In the genomic region with DNA sequence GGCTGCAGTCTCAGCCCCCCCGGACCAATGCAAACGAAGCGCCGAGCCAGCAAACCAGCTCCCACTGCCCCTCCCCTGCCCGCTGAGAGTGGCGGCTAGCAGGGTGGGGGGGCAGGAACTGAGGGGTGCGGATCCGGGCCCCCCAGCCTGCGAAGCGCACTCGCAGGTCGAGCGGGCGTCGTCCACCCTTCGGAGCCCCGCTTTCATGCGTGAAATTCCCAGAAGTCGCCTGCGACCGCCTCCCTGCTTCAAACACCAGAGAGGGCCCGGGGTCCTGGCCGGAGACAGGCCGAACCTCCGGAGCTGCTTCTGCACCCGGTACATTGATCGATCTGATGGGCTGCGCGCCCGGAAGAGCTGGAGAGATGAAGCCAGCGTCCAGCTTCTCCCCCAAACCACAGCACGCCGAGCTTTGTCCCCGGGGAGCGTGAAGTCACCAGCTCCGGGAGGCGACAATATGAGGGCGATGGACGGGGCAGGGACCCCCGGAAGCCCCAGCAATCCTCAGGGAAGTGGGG, we compare ENCODE assay signal across 7 cellular contexts. TPM values are rescaled to one million over a fixed set of nuclear protein-coding genes. Genes with fewer than 3 reads are reported as not detected.
A peak's percentile ranks its signal among the peaks of the same experiment; 100 is the strongest.
DNase-seq lines count a peak whose midpoint lies in the region; ATAC-seq, FAIRE-seq and TF ChIP-seq lines count a peak whose summit lies in the region.

No MANE protein-coding gene starts in this region.

- H3K27ac Mint-ChIP-seq in T-helper 2 cell treated with Interferon-gamma antibody and Interleukin-4, amounts not matched to agents 5 μg/mL and 100 μg/mL, for 36 hours = peak overlapping the region; percentile 86

- H3K9me3 Mint-ChIP-seq in T-helper 2 cell treated with Interferon-gamma antibody and Interleukin-4, amounts not matched to agents 5 μg/mL and 100 μg/mL, for 36 hours = no peaks in the 10 kb centered on the region

- no peak for TF ChIP-seq CTCF in GM13976 (IDR thresholded peaks at IDR 0.05; ENCODE audit: borderline replicate concordance, control extremely low read depth, extremely low read depth, insufficient read depth, missing control alignments)
- no peak for TF ChIP-seq CTCF in LNCaP clone FGC (IDR thresholded peaks at IDR 0.05; ENCODE audit: control insufficient read depth, extremely low read depth, insufficient read depth)
- no peak for TF ChIP-seq CTCF in bronchial epithelial cell (IDR thresholded peaks at IDR 0.05; ENCODE audit: insufficient read depth, low read length, severe bottlenecking)

- peak overlapping the region; percentile 58 for H3K4me3 ChIP-seq in LNCaP clone FGC (ENCODE audit: low read depth, low read length)
- peak overlapping the region; percentile 53 for H3K4me3 ChIP-seq in bronchial epithelial cell (ENCODE audit: low read depth, low read length)

- peaks cover under 1% of the 10 kb centered on the region for H3K36me3 ChIP-seq in bronchial epithelial cell (ENCODE audit: control insufficient read depth, insufficient read depth, low read length)

- H3K36me3 Mint-ChIP-seq in T-helper 2 cell treated with Interferon-gamma antibody and Interleukin-4, amounts not matched to agents 5 μg/mL and 100 μg/mL, for 36 hours (ENCODE audit: low read depth) = peaks cover 32% of the 10 kb centered on the region

- no peaks in the 10 kb centered on the region for H3K27me3 Mint-ChIP-seq in T-helper 2 cell treated with Interferon-gamma antibody and Interleukin-4, amounts not matched to agents 5 μg/mL and 100 μg/mL, for 36 hours (ENCODE audit: low read depth)

- peak overlapping the region; percentile 80 for H3K4me3 Mint-ChIP-seq in T-helper 2 cell treated with Interferon-gamma antibody and Interleukin-4, amounts not matched to agents 5 μg/mL and 100 μg/mL, for 36 hours

- in situ Hi-C loops in GM13976 (cut with MboI; ENCODE audit: low sequenced_read_pairs, unreplicated experiment) = no loop called here

- no peak for FAIRE-seq in bronchial epithelial cell (lab: Jason Lieb, UNC)

- DNase-seq in GM13976 (ENCODE audit: low spot score) = peak; percentile 88
- no peak for DNase-seq in LNCaP clone FGC (ENCODE audit: low read depth)
- peak; percentile 45 for DNase-seq in T-helper 2 cell treated with Interferon-gamma antibody and Interleukin-4, amounts not matched to agents 5 μg/mL and 100 μg/mL, for 36 hours (ENCODE audit: low spot score)
- no peak for DNase-seq in bronchial epithelial cell (ENCODE audit: low read depth)
- peak; percentile 55 for DNase-seq in iris pigment epithelial cell (ENCODE audit: low read depth)
- DNase-seq in stimulated activated CD4-positive, alpha-beta T cell treated with anti-CD3 and anti-CD28 coated beads, Interleukin-15, amount 100 ng/mL, for 24 hours = peak; percentile 73

- peaks cover 35% of the 10 kb centered on the region for H3K4me1 Mint-ChIP-seq in T-helper 2 cell treated with Interferon-gamma antibody and Interleukin-4, amounts not matched to agents 5 μg/mL and 100 μg/mL, for 36 hours (ENCODE audit: low read depth)

- ATAC-seq in GM21786 (IDR thresholded peaks at IDR 0.05; ENCODE audit: unreplicated experiment) = no peak

- no peaks in the 10 kb centered on the region for H3K27me3 ChIP-seq in bronchial epithelial cell (ENCODE audit: control insufficient read depth, insufficient read depth, low read length)

RNA-seq across cellular contexts. Expression of gene PATZ1, which starts 0.6 kb away (rescaled TPM):
- total RNA-seq in bronchial epithelial cell = 3.2 and 5.3 TPM in 2 replicates

RNA-seq across cellular contexts. Expression of gene DRG1, which starts 52.6 kb away (rescaled TPM):
- 56.7 and 74.2 TPM in 2 replicates for total RNA-seq in bronchial epithelial cell

RNA-seq across cellular contexts. Expression of gene PIK3IP1, which starts 54.5 kb away (rescaled TPM):
- 6.3 and 13.3 TPM in 2 replicates for total RNA-seq in bronchial epithelial cell

Comparison
In these comparisons a context has a peak if more than half of its experiments do, and no peak if none do; other contexts are left out.
1. DNase-seq: peak in GM13976 (single experiment), T-helper 2 cell treated with Interferon-gamma antibody and Interleukin-4, amounts not matched to agents 5 μg/mL and 100 μg/mL, for 36 hours (single experiment), iris pigment epithelial cell (single experiment) and stimulated activated CD4-positive, alpha-beta T cell treated with anti-CD3 and anti-CD28 coated beads, Interleukin-15, amount 100 ng/mL, for 24 hours (single experiment); none in LNCaP clone FGC (single experiment) and bronchial epithelial cell (single experiment).